ENCODE assay signal across 1 cellular context in the genomic region with DNA sequence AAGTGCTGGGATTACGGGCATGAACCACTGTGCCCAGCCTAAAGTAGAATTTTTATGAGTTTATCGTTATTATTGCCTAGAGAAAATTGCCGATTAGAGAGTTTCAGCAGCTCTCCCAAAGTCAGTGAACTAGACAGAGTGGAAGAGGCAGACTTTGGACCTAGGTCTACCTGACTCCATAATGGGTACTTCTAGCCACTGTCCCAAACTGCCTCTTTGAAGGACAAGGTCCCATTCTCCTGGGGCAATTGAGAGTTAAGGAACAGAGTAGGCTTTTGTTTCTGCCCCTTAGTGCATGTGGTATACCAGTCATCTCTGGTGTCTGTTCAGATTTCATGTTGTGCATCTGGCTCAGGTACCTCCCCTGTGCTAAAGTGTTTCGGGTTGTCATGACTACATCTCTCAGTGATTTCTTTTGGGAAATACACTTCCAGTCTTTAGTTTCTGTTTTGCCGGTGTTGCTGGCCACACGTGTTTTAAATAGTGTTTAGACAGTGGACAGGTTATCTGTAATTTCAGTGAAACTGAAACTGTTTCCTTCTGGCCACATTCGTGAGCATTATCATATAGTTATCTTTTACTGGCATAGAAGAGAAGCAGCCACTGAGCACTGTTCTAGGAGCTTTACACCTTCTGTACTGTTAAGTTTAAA.
TF ChIP-seq lines count a peak whose summit lies in the region.

No MANE protein-coding gene starts in this region.

TF ChIP-seq in GM12878, 131 proteins besides CTCF, POLR2A, EP300 and RAD21 (continues in another document):
- no peak for TF ChIP-seq CBFB (IDR thresholded peaks at IDR 0.05; ENCODE audit: low read depth)
- no peak for TF ChIP-seq RB1 (IDR thresholded peaks at IDR 0.05; ENCODE audit: borderline replicate concordance)
- no peak for TF ChIP-seq FOXM1 (IDR thresholded peaks at IDR 0.05; ENCODE audit: low read depth, low read length)
- TF ChIP-seq, protein P1, sequence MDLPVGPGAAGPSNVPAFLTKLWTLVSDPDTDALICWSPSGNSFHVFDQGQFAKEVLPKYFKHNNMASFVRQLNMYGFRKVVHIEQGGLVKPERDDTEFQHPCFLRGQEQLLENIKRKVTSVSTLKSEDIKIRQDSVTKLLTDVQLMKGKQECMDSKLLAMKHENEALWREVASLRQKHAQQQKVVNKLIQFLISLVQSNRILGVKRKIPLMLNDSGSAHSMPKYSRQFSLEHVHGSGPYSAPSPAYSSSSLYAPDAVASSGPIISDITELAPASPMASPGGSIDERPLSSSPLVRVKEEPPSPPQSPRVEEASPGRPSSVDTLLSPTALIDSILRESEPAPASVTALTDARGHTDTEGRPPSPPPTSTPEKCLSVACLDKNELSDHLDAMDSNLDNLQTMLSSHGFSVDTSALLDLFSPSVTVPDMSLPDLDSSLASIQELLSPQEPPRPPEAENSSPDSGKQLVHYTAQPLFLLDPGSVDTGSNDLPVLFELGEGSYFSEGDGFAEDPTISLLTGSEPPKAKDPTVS (IDR thresholded peaks at IDR 0.05; ENCODE audit: low read depth, low read length): no peak
- no peak for TF ChIP-seq STAT1 (conservative IDR thresholded peaks at IDR 0.05)
- TF ChIP-seq SIX5 (IDR thresholded peaks at IDR 0.05; ENCODE audit: low read depth, low read length, severe bottlenecking): no peak
- TF ChIP-seq KDM1A (IDR thresholded peaks at IDR 0.05; ENCODE audit: borderline replicate concordance): no peak
- peak; percentile 21; the same call in 1 of the 2 replicates for TF ChIP-seq ZBTB40 (IDR thresholded peaks at IDR 0.05; ENCODE audit: borderline replicate concordance)
- TF ChIP-seq, protein P2, sequence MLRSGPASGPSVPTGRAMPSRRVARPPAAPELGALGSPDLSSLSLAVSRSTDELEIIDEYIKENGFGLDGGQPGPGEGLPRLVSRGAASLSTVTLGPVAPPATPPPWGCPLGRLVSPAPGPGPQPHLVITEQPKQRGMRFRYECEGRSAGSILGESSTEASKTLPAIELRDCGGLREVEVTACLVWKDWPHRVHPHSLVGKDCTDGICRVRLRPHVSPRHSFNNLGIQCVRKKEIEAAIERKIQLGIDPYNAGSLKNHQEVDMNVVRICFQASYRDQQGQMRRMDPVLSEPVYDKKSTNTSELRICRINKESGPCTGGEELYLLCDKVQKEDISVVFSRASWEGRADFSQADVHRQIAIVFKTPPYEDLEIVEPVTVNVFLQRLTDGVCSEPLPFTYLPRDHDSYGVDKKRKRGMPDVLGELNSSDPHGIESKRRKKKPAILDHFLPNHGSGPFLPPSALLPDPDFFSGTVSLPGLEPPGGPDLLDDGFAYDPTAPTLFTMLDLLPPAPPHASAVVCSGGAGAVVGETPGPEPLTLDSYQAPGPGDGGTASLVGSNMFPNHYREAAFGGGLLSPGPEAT (IDR thresholded peaks at IDR 0.05; ENCODE audit: low read depth): peak; percentile 47; the same call in 1 of the 2 replicates
- TF ChIP-seq, protein P3, sequence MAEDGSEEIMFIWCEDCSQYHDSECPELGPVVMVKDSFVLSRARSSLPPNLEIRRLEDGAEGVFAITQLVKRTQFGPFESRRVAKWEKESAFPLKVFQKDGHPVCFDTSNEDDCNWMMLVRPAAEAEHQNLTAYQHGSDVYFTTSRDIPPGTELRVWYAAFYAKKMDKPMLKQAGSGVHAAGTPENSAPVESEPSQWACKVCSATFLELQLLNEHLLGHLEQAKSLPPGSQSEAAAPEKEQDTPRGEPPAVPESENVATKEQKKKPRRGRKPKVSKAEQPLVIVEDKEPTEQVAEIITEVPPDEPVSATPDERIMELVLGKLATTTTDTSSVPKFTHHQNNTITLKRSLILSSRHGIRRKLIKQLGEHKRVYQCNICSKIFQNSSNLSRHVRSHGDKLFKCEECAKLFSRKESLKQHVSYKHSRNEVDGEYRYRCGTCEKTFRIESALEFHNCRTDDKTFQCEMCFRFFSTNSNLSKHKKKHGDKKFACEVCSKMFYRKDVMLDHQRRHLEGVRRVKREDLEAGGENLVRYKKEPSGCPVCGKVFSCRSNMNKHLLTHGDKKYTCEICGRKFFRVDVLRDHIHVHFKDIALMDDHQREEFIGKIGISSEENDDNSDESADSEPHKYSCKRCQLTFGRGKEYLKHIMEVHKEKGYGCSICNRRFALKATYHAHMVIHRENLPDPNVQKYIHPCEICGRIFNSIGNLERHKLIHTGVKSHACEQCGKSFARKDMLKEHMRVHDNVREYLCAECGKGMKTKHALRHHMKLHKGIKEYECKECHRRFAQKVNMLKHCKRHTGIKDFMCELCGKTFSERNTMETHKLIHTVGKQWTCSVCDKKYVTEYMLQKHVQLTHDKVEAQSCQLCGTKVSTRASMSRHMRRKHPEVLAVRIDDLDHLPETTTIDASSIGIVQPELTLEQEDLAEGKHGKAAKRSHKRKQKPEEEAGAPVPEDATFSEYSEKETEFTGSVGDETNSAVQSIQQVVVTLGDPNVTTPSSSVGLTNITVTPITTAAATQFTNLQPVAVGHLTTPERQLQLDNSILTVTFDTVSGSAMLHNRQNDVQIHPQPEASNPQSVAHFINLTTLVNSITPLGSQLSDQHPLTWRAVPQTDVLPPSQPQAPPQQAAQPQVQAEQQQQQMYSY (CRISPR knock-in tag; IDR thresholded peaks at IDR 0.05): no peak
- TF ChIP-seq, protein P4, sequence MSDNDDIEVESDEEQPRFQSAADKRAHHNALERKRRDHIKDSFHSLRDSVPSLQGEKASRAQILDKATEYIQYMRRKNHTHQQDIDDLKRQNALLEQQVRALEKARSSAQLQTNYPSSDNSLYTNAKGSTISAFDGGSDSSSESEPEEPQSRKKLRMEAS (IDR thresholded peaks at IDR 0.05; ENCODE audit: low read depth, low read length): no peak
- no peak for TF ChIP-seq JUNB (IDR thresholded peaks at IDR 0.05)
- peak; percentile 42 to 63; a peak in 2 of 4 replicates for TF ChIP-seq IKZF2 (IDR thresholded peaks at IDR 0.05)
- TF ChIP-seq POLR2AphosphoS2 (IDR thresholded peaks at IDR 0.05; ENCODE audit: low read depth, low read length): no peak
- TF ChIP-seq CHD4 (IDR thresholded peaks at IDR 0.05): no peak
- peak; percentile 95 for TF ChIP-seq BMI1 (IDR thresholded peaks at IDR 0.05; ENCODE audit: borderline replicate concordance)
- no peak for TF ChIP-seq SREBF2 (IDR thresholded peaks at IDR 0.05; ENCODE audit: low read length)
- TF ChIP-seq, protein P5, sequence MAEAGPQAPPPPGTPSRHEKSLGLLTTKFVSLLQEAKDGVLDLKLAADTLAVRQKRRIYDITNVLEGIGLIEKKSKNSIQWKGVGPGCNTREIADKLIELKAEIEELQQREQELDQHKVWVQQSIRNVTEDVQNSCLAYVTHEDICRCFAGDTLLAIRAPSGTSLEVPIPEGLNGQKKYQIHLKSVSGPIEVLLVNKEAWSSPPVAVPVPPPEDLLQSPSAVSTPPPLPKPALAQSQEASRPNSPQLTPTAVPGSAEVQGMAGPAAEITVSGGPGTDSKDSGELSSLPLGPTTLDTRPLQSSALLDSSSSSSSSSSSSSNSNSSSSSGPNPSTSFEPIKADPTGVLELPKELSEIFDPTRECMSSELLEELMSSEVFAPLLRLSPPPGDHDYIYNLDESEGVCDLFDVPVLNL (IDR thresholded peaks at IDR 0.05; ENCODE audit: low read depth, low read length): no peak
- TF ChIP-seq IKZF1 (conservative IDR thresholded peaks at IDR 0.05): peak; percentile 24; the same call in 1 of the 2 replicates
- no peak for TF ChIP-seq RBBP5 (conservative IDR thresholded peaks at IDR 0.05)
- peak; percentile 42; the same call in 1 of the 2 replicates for TF ChIP-seq SMARCA5 (IDR thresholded peaks at IDR 0.05)
- peak; percentile 67; the same call in 1 of the 2 replicates for TF ChIP-seq RAD51 (IDR thresholded peaks at IDR 0.05)
- TF ChIP-seq GABPA (IDR thresholded peaks at IDR 0.05; ENCODE audit: low read depth): no peak
- peak; percentile 54 to 72 for TF ChIP-seq BHLHE40 (IDR thresholded peaks at IDR 0.05; ENCODE audit: borderline replicate concordance in 1 of 2, low read depth in 2 of 2, low read length in 1 of 2)
- TF ChIP-seq ZNF217 (IDR thresholded peaks at IDR 0.05): no peak
- no peak for TF ChIP-seq RUNX3 (IDR thresholded peaks at IDR 0.05; ENCODE audit: low read length)
- no peak for TF ChIP-seq IRF3 (IDR thresholded peaks at IDR 0.05)
- no peak for TF ChIP-seq SMAD5 (IDR thresholded peaks at IDR 0.05; ENCODE audit: low read depth)
- TF ChIP-seq, protein P6, sequence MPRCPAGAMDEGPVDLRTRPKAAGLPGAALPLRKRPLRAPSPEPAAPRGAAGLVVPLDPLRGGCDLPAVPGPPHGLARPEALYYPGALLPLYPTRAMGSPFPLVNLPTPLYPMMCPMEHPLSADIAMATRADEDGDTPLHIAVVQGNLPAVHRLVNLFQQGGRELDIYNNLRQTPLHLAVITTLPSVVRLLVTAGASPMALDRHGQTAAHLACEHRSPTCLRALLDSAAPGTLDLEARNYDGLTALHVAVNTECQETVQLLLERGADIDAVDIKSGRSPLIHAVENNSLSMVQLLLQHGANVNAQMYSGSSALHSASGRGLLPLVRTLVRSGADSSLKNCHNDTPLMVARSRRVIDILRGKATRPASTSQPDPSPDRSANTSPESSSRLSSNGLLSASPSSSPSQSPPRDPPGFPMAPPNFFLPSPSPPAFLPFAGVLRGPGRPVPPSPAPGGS (IDR thresholded peaks at IDR 0.05; ENCODE audit: borderline replicate concordance, insufficient read depth, low read depth, low read length, poor library complexity, severe bottlenecking): no peak
- TF ChIP-seq ATF3 (IDR thresholded peaks at IDR 0.05; ENCODE audit: borderline replicate concordance, extremely low read depth, low read depth, low read length): no peak
- TF ChIP-seq RELA (IDR thresholded peaks at IDR 0.05; ENCODE audit: borderline replicate concordance, partially characterized antibody): no peak
- no peak for TF ChIP-seq PAX8 (IDR thresholded peaks at IDR 0.05)
- TF ChIP-seq JUND (IDR thresholded peaks at IDR 0.05; ENCODE audit: low read depth, low read length): no peak
- no peak for TF ChIP-seq ZNF274 (IDR thresholded peaks at IDR 0.05; ENCODE audit: insufficient read depth, insufficient read length)
- no peak for TF ChIP-seq TCF3 (IDR thresholded peaks at IDR 0.05; ENCODE audit: borderline replicate concordance, insufficient read depth, low read depth, low read length)
- TF ChIP-seq BRCA1 (IDR thresholded peaks at IDR 0.05; ENCODE audit: low read depth, low read length): no peak
- no peak; the same call in 1 of the 2 replicates for TF ChIP-seq IRF4 (IDR thresholded peaks at IDR 0.05; ENCODE audit: low read depth, low read length)
- TF ChIP-seq ZNF24 (IDR thresholded peaks at IDR 0.05): 0 out of 2 replicates have a peak, but pooled peaks have one; percentile 9
- TF ChIP-seq RCOR1 (conservative IDR thresholded peaks at IDR 0.05; ENCODE audit: low read depth, low read length): no peak
- TF ChIP-seq SMC3 (IDR thresholded peaks at IDR 0.05; ENCODE audit: borderline replicate concordance, low read length): no peak
- no peak for TF ChIP-seq CBX3 (IDR thresholded peaks at IDR 0.05; ENCODE audit: borderline replicate concordance, low read depth)
- TF ChIP-seq MEF2B (IDR thresholded peaks at IDR 0.05; ENCODE audit: partially characterized antibody, poor library complexity, severe bottlenecking): peak; percentile 40
- peak; percentile 37; the same call in 1 of the 2 replicates for TF ChIP-seq MTA2 (IDR thresholded peaks at IDR 0.05; ENCODE audit: low read depth)
- TF ChIP-seq CHD2 (IDR thresholded peaks at IDR 0.05; ENCODE audit: borderline replicate concordance, low read depth, low read length): 0 out of 2 replicates have a peak, but pooled peaks have one; percentile 19
- peak; percentile 84; the same call in 1 of the 2 replicates for TF ChIP-seq MXI1 (IDR thresholded peaks at IDR 0.05; ENCODE audit: low read depth, low read length)
- TF ChIP-seq FOXK2 (IDR thresholded peaks at IDR 0.05): peak; percentile 45
- TF ChIP-seq DPF2 (IDR thresholded peaks at IDR 0.05): no peak
- TF ChIP-seq EGR1 (IDR thresholded peaks at IDR 0.05; ENCODE audit: borderline replicate concordance in 1 of 2, low read depth in 2 of 2, low read length in 2 of 2): no peak
